Comparison of ENCODE assay signal across 21 cellular contexts in genomic region chr18:31489311-31489710, GRCh38. TPM values are rescaled to one million over a fixed set of nuclear protein-coding genes. Genes with fewer than 3 reads are reported as not detected.
DNase-seq lines count a peak whose midpoint lies in the region; ATAC-seq, FAIRE-seq and TF ChIP-seq lines count a peak whose summit lies in the region.
"Had no signal": no experiment of that assay in that cellular context is flagged by ENCODE, and none has a peak within 500 bp of the region (broad histone marks: within the 10 kb centered on the region; RNA-seq: fewer than 3 reads in every experiment).

No MANE protein-coding gene starts in this region.

- peak overlapping the region; percentile 83 for H3K27ac ChIP-seq in epithelial cell of prostate
- no peak overlapping the region for H3K27ac ChIP-seq in ovary
- H3K27ac ChIP-seq: HL-60 had no signal

- TF ChIP-seq CTCF in mucosa of descending colon (IDR thresholded peaks at IDR 0.05) (no peak), ovary (IDR thresholded peaks at IDR 0.05) (no peak)

- FAIRE-seq in GM12892 (lab: Jason Lieb, UNC) (peak; percentile 87), RCC 7860 (lab: Jason Lieb, UNC) (peak; percentile 25)
- FAIRE-seq: A549, G401.6, GM19239, K562 had no signal

- no peaks in the 10 kb centered on the region for H3K36me3 ChIP-seq in mucosa of descending colon (ENCODE audit: low read depth)
- H3K36me3 ChIP-seq in ovary, result no peaks in the 10 kb centered on the region
- H3K36me3 ChIP-seq: Peyer's patch had no signal

- WGBS in ovary, 3 donors, result 95 to 98% (median 97%) methylated on average over 1 of the region's 1 CpG

- intact Hi-C loops in mucosa of descending colon (cut with DNase I, micrococcal nuclease) (no loop called here), ovary (cut with DNase I) (no loop called here)

- H3K4me3 ChIP-seq in mucosa of descending colon, result no peak overlapping the region
- no peak overlapping the region for H3K4me3 ChIP-seq in ovary
- H3K4me3 ChIP-seq: A549, K562, Peyer's patch had no signal

- H3K9me3 ChIP-seq in mucosa of descending colon, result no peaks in the 10 kb centered on the region
- no peaks in the 10 kb centered on the region for H3K9me3 ChIP-seq in ovary
- H3K9me3 ChIP-seq: A549, Caco-2, Peyer's patch had no signal

- DNase-seq in GM12892 (ENCODE audit: insufficient read length) (no peak), RCC 7860 (ENCODE audit: low spot score) (peak; percentile 36), epithelial cell of prostate (ENCODE audit: low read depth, low spot score) (no peak), mucosa of descending colon (no peak), ovary (no peak), NCI-H2227 (lab: John Stamatoyannopoulos, UW; ENCODE audit: unreplicated experiment) (no peak), retina (no peak), C1 segment of cervical spinal cord (lab: John Stamatoyannopoulos, UW) (no peak)
- DNase-seq: Caco-2, DMS79 treated with DMSO at 0.1 percent for 48 hours, GOT3, NCI-H146, NCI-H446 treated with DMSO at 0.1 percent for 48 hours, NCI-H774, Peyer's patch, SIG-M5 had no signal

- TF ChIP-seq EP300 in ovary (IDR thresholded peaks at IDR 0.05), result no peak

- ATAC-seq in mucosa of descending colon, result peak; percentile 84
- ATAC-seq: A549, K562 had no signal

- TF ChIP-seq POLR2A in GM12892 (IDR thresholded peaks at IDR 0.05; ENCODE audit: low read depth, low read length) (no peak), ovary (IDR thresholded peaks at IDR 0.05) (no peak)

- H3K4me1 ChIP-seq in mucosa of descending colon (ENCODE audit: low read depth) (peaks cover 16% of the 10 kb centered on the region), ovary (ENCODE audit: insufficient read depth) (peaks cover 10% of the 10 kb centered on the region)

- H3K27me3 ChIP-seq in ovary, result no peaks in the 10 kb centered on the region
- H3K27me3 ChIP-seq: Peyer's patch had no signal

RNA-seq across cellular contexts. Expression of gene DSG2, which starts 8.7 kb away (rescaled TPM):
- polyA plus RNA-seq in GM12892 (2012; ENCODE audit: missing spikeins), result 32.9 TPM
- 100 to 1,000 TPM; 131 to 341 (median 305) TPM for total RNA-seq in mucosa of descending colon
- total RNA-seq in ovary, result 10 to 100 TPM; 15.7 to 43.7 (median 22.2) TPM
- 10 to 100 TPM; 13.7 to 17.8 TPM for polyA plus RNA-seq in ovary

RNA-seq across cellular contexts. Expression of gene DSG3, which starts 41.8 kb away (rescaled TPM):
- 0.08 TPM for polyA plus RNA-seq in GM12892 (2012; ENCODE audit: missing spikeins)
- total RNA-seq in mucosa of descending colon (1 to 10 TPM in 1 of 3 donors, under 1 TPM in 2; 0.06 to 1.0 (median 0.14) TPM), ovary (under 1 TPM in 3 of 7 donors, not detected in 4; under 0.01 to 0.05 (median 0.03) TPM)
- not detected for polyA plus RNA-seq in ovary
